In the genomic region with DNA sequence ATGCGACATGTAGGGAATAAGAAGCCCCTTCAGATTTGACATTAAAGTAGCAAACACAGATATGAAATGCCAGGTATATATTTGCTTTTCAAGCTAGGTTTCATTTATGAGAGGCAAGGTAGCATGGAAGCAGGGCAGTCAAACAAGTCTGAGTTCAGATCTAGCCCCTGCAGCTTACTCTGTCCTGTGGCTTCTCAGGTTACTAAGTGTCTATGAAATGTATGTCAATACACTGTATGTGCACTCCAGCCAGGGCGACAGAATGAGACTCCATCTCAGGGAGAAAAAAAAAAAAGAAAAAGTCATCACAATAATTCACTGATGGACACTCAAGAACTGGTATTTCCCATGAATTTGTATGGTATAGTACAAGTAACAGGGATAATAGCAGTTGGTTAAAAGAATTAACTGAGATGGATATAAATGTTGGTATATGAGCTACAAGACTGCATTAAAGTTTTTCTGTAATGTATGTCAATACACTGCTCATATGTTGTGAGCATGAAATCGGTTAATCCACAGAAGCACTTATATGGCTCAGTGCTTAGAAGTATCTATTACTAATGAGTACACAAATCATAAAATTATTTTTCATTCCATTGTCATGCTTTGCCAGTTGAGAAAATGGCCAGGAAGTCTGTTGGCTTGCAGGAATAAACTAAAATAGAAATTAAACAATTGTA, we compare ENCODE assay signal across 23 cellular contexts.
DNase-seq lines count a peak whose midpoint lies in the region; TF ChIP-seq lines count a peak whose summit lies in the region.
"Had no signal": no experiment of that assay in that cellular context is flagged by ENCODE, and none has a peak within 500 bp of the region (broad histone marks: within the 10 kb centered on the region; RNA-seq: fewer than 3 reads in every experiment).

No MANE protein-coding gene starts in this region.

- H3K9me3 Mint-ChIP-seq in nephron progenitor cell = no peaks in the 10 kb centered on the region
- H3K9me3 Mint-ChIP-seq: activated CD8-positive, alpha-beta T cell treated with anti-CD3 and anti-CD28 coated beads for 36 hours; central memory CD8-positive, alpha-beta T cell had no signal

- peak overlapping the region; percentile 51 for H3K27ac Mint-ChIP-seq in nephron progenitor cell
- H3K27ac Mint-ChIP-seq: activated CD8-positive, alpha-beta T cell treated with anti-CD3 and anti-CD28 coated beads for 36 hours had no signal

- H3K36me3 Mint-ChIP-seq in nephron progenitor cell (ENCODE audit: low read depth) = peaks cover 2% of the 10 kb centered on the region

- peaks cover 9% of the 10 kb centered on the region for H3K27me3 Mint-ChIP-seq in nephron progenitor cell (ENCODE audit: low read depth, poor library complexity)
- H3K27me3 Mint-ChIP-seq: activated CD8-positive, alpha-beta T cell treated with anti-CD3 and anti-CD28 coated beads for 36 hours; central memory CD8-positive, alpha-beta T cell had no signal

- no peak for TF ChIP-seq CTCF in nephron progenitor cell (IDR thresholded peaks at IDR 0.05)

- peak in 2 of 3 experiments; percentile 12 to 79 for DNase-seq in NCI-H1417 (lab: John Stamatoyannopoulos, UW)
- no peak for DNase-seq in NCI-H1417 treated with DMSO at 0.1 percent for 48 hours (lab: John Stamatoyannopoulos, UW)
- peak; percentile 26 for DNase-seq in NCI-H146 (lab: John Stamatoyannopoulos, UW)
- peak; percentile 46 for DNase-seq in NCI-H69 (lab: John Stamatoyannopoulos, UW)
- DNase-seq in nephron progenitor cell = no peak
- no peak for DNase-seq in cerebellar nuclear complex (lab: John Stamatoyannopoulos, UW)
- no peak for DNase-seq in stimulated activated naive CD4-positive, alpha-beta T cell treated with Interleukin-2 at 50 U/mL for 16 hours (lab: John Stamatoyannopoulos, UW)
- DNase-seq in stimulated activated CD4-positive, alpha-beta T cell treated with anti-CD3 and anti-CD28 coated beads, Interleukin-4, amount 100 ng/mL, for 4 hours = no peak
- DNase-seq: activated CD8-positive, alpha-beta T cell treated with anti-CD3 and anti-CD28 coated beads for 36 hours; activated naive CD4-positive, alpha-beta T cell; activated T-cell treated with anti-CD3 and anti-CD28 coated beads, Interleukin-2, amount 50 U/mL, for 1 hour; anterior cingulate cortex; BE2C; Calu3; effector CD8-positive, alpha-beta T cell; GF-D8; naive thymus-derived CD4-positive, alpha-beta T cell; NCI-H2227 treated with DMSO at 0.1 percent for 48 hours; psoas muscle; small intestine; stimulated activated CD4-positive, alpha-beta T cell treated with anti-CD3 and anti-CD28 coated beads, Interleukin-2, amount 100 ng/mL, for 48 hours; upper lobe of right lung had no signal

- H3K4me3 Mint-ChIP-seq in nephron progenitor cell = no peak overlapping the region
- H3K4me3 Mint-ChIP-seq: activated CD8-positive, alpha-beta T cell treated with anti-CD3 and anti-CD28 coated beads for 36 hours; central memory CD8-positive, alpha-beta T cell had no signal

- H3K4me1 Mint-ChIP-seq in nephron progenitor cell = peaks cover 21% of the 10 kb centered on the region

Comparison
In these comparisons a context has a peak if more than half of its experiments do, and no peak if none do; other contexts are left out.
1. DNase-seq: peak in NCI-H1417 (2 of 3), NCI-H146 (single experiment) and NCI-H69 (single experiment); none in NCI-H1417 treated with DMSO at 0.1 percent for 48 hours (single experiment), nephron progenitor cell (single experiment), cerebellar nuclear complex (0 of 2), stimulated activated naive CD4-positive, alpha-beta T cell treated with Interleukin-2 at 50 U/mL for 16 hours (single experiment) and stimulated activated CD4-positive, alpha-beta T cell treated with anti-CD3 and anti-CD28 coated beads, Interleukin-4, amount 100 ng/mL, for 4 hours (0 of 2).